Comparison of ENCODE assay signal across 12 cellular contexts in the genomic region with DNA sequence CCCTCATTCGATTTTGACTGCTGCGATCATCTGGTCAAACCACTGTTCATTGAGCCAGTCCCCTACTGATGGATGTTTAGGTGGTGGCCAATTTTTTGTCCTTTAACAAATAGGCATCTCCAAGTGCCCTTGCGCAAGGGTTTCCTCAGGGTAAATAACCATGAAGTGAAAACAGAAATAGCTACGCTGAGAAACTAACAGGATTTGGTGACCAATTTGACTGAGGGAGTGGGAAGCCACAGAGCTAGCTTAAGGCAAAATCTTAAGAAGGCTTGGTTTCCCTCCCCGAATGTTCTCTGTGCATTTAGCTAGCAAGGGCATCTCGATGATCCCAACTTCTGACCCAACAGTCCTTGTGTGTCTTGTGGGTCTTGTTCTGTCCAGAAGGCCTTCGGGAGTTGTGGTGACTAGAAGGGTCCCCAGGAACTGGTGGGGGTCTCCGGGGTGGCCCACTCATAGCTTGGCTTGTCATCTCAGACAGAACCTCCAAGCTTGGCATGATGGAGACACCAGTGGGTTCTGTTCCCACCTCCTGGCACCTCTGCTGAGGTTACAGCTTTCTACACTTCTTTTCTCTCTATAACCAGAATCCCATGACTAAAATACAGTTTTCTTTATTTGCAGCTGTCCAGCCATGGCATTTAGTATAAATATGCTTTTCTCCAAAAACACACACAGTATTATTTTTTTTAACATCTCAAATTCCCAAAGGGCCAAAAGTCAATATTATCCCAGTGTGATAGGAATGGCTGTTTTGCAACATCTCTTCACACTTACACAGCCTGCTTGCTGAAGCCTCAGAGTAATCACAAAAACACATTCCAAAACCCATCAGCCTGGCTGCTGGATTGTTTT.
DNase-seq lines count a peak whose midpoint lies in the region; ATAC-seq and TF ChIP-seq lines count a peak whose summit lies in the region.
"Had no signal": no experiment of that assay in that cellular context is flagged by ENCODE, and none has a peak within 500 bp of the region (broad histone marks: within the 10 kb centered on the region; RNA-seq: fewer than 3 reads in every experiment).

No MANE protein-coding gene starts in this region.

- H3K4me1 Mint-ChIP-seq in activated T-helper 1 cell treated with anti-CD3 and anti-CD28 coated beads, Interleukin-12 subunit alpha, Interleukin-12 subunit beta, Interleukin-2, Interleukin-4 antibody, amounts not matched to agents 30 ng/mL and 10 ng/mL and 1 ng/mL, durations not matched to agents 14 hours and 24 hours and 36 hours (ENCODE audit: low read depth), result peaks cover 62% of the 10 kb centered on the region
- H3K4me1 Mint-ChIP-seq in CD8-positive, alpha-beta memory T cell, result peaks cover 22 to 24% (median 22%) of the 10 kb centered on the region in 3 donors

- H3K9me3 ChIP-seq in heart left ventricle, result no peaks in the 10 kb centered on the region
- no peaks in the 10 kb centered on the region for H3K9me3 ChIP-seq in upper lobe of right lung
- H3K9me3 ChIP-seq in CD8-positive, alpha-beta memory T cell (ENCODE audit: low read length), result no peaks in the 10 kb centered on the region

- H3K27ac Mint-ChIP-seq in activated T-helper 1 cell treated with anti-CD3 and anti-CD28 coated beads, Interleukin-12 subunit alpha, Interleukin-12 subunit beta, Interleukin-2, Interleukin-4 antibody, amounts not matched to agents 30 ng/mL and 10 ng/mL and 1 ng/mL, durations not matched to agents 14 hours and 24 hours and 36 hours, result peak overlapping the region; percentile 50
- peak overlapping the region in 2 of 8 donors; percentile 19 to 21 for H3K27ac Mint-ChIP-seq in CD8-positive, alpha-beta memory T cell

- POLR2A ChIA-PET in CD8-positive, alpha-beta memory T cell (lab: Charles Lee), result no interaction called here

- no peaks in the 10 kb centered on the region for H3K9me3 Mint-ChIP-seq in activated T-helper 1 cell treated with anti-CD3 and anti-CD28 coated beads, Interleukin-12 subunit alpha, Interleukin-12 subunit beta, Interleukin-2, Interleukin-4 antibody, amounts not matched to agents 30 ng/mL and 10 ng/mL and 1 ng/mL, durations not matched to agents 14 hours and 24 hours and 36 hours
- H3K9me3 Mint-ChIP-seq in CD8-positive, alpha-beta memory T cell, result no peaks in the 10 kb centered on the region
- H3K9me3 Mint-ChIP-seq: neural crest cell had no signal

- ATAC-seq in Right ventricle myocardium inferior (peak; percentile 23), heart left ventricle (no peak), left ventricle myocardium superior (peak; percentile 6), upper lobe of right lung (no peak), GM21576 (IDR thresholded peaks at IDR 0.05; ENCODE audit: unreplicated experiment) (no peak)

- TF ChIP-seq CTCF in heart left ventricle (IDR thresholded peaks at IDR 0.05), result no peak
- TF ChIP-seq CTCF in upper lobe of right lung (IDR thresholded peaks at IDR 0.05), result no peak

- H3K4me3 ChIP-seq in heart left ventricle, result no peak overlapping the region
- H3K4me3 ChIP-seq in upper lobe of right lung, result no peak overlapping the region
- no peak overlapping the region for H3K4me3 ChIP-seq in CD8-positive, alpha-beta memory T cell (ENCODE audit: low read length)
- H3K4me3 ChIP-seq: hepatocyte had no signal

- H3K4me3 Mint-ChIP-seq in activated T-helper 1 cell treated with anti-CD3 and anti-CD28 coated beads, Interleukin-12 subunit alpha, Interleukin-12 subunit beta, Interleukin-2, Interleukin-4 antibody, amounts not matched to agents 30 ng/mL and 10 ng/mL and 1 ng/mL, durations not matched to agents 14 hours and 24 hours and 36 hours, result peak overlapping the region; percentile 48
- no peak overlapping the region for H3K4me3 Mint-ChIP-seq in CD8-positive, alpha-beta memory T cell
- H3K4me3 Mint-ChIP-seq: neural crest cell had no signal

- WGBS in heart left ventricle, 4 donors, result 88 to 90% (median 89%) methylated on average over 8 of the region's 8 CpGs

- H3K27me3 Mint-ChIP-seq in activated T-helper 1 cell treated with anti-CD3 and anti-CD28 coated beads, Interleukin-12 subunit alpha, Interleukin-12 subunit beta, Interleukin-2, Interleukin-4 antibody, amounts not matched to agents 30 ng/mL and 10 ng/mL and 1 ng/mL, durations not matched to agents 14 hours and 24 hours and 36 hours (ENCODE audit: insufficient read depth), result no peaks in the 10 kb centered on the region
- no peaks in the 10 kb centered on the region for H3K27me3 Mint-ChIP-seq in CD8-positive, alpha-beta memory T cell

- TF ChIP-seq POLR2A in heart left ventricle (IDR thresholded peaks at IDR 0.05), result no peak

- intact Hi-C loops in Right ventricle myocardium inferior (cut with DNase I), result loop anchor here (5.0 kb wide), 2 partner anchors 37 to 107 kb away; no protein-coding TSS in a partner anchor
- intact Hi-C loops in heart left ventricle (cut with DNase I), result loop anchor here in 1 of 10 donors (10.0 kb wide), 1 partner anchor 116 kb away; a partner anchor contains a TSS
- intact Hi-C loops in activated T-helper 1 cell treated with anti-CD3 and anti-CD28 coated beads, Interleukin-12 subunit alpha, Interleukin-12 subunit beta, Interleukin-2, Interleukin-4 antibody, amounts not matched to agents 30 ng/mL and 10 ng/mL and 1 ng/mL, durations not matched to agents 14 hours and 24 hours and 36 hours (cut with micrococcal nuclease), result loop anchor here (2.0 kb wide), 1 partner anchor 14 kb away; no protein-coding TSS in a partner anchor
- intact Hi-C loops in left ventricle myocardium superior (cut with micrococcal nuclease), result no loop called here
- intact Hi-C loops in upper lobe of right lung (cut with DNase I), result no loop called here

- DNase-seq in Right ventricle myocardium inferior (ENCODE audit: missing footprints) (peak; percentile 44), heart left ventricle (no peak), left ventricle myocardium superior (no peak), upper lobe of right lung (no peak), NCI-H187 treated with DMSO at 0.1 percent for 48 hours (lab: John Stamatoyannopoulos, UW) (no peak)
- no peak for DNase-seq in activated T-helper 1 cell treated with anti-CD3 and anti-CD28 coated beads, Interleukin-12 subunit alpha, Interleukin-12 subunit beta, Interleukin-2, Interleukin-4 antibody, amounts not matched to agents 30 ng/mL and 10 ng/mL and 1 ng/mL, durations not matched to agents 14 hours and 24 hours and 36 hours (ENCODE audit: low spot score)
- DNase-seq in CD8-positive, alpha-beta memory T cell, result no peak
- DNase-seq: C1 segment of cervical spinal cord, MM.1S had no signal

- peaks cover 22% of the 10 kb centered on the region for H3K36me3 Mint-ChIP-seq in activated T-helper 1 cell treated with anti-CD3 and anti-CD28 coated beads, Interleukin-12 subunit alpha, Interleukin-12 subunit beta, Interleukin-2, Interleukin-4 antibody, amounts not matched to agents 30 ng/mL and 10 ng/mL and 1 ng/mL, durations not matched to agents 14 hours and 24 hours and 36 hours (ENCODE audit: low read depth)
- H3K36me3 Mint-ChIP-seq in CD8-positive, alpha-beta memory T cell, result peaks cover 0 to 27% (median 6%) of the 10 kb centered on the region in 3 donors

- no peaks in the 10 kb centered on the region for H3K27me3 ChIP-seq in heart left ventricle
- no peaks in the 10 kb centered on the region for H3K27me3 ChIP-seq in upper lobe of right lung
- no peaks in the 10 kb centered on the region for H3K27me3 ChIP-seq in CD8-positive, alpha-beta memory T cell (ENCODE audit: insufficient read depth, low read length, poor library complexity, severe bottlenecking)
- H3K27me3 ChIP-seq: hepatocyte had no signal

- CTCF ChIA-PET in CD8-positive, alpha-beta memory T cell (lab: Charles Lee), result interaction anchor here (0.8 to 1.1 kb wide), 2 partner anchors 10 to 116 kb away, joined by 3 read pairs; no protein-coding TSS in a partner anchor

- peaks cover 3 to 84% (median 53%) of the 10 kb centered on the region in 12 donors for H3K4me1 ChIP-seq in heart left ventricle
- H3K4me1 ChIP-seq in upper lobe of right lung, result peaks cover 38% of the 10 kb centered on the region
- H3K4me1 ChIP-seq in CD8-positive, alpha-beta memory T cell (ENCODE audit: insufficient read depth, low read length), result peaks cover 28% of the 10 kb centered on the region

- H3K27ac ChIP-seq in heart left ventricle, result peak overlapping the region in 2 of 12 donors; percentile 30 to 38
- peak overlapping the region; percentile 21 for H3K27ac ChIP-seq in upper lobe of right lung
- no peak overlapping the region for H3K27ac ChIP-seq in CD8-positive, alpha-beta memory T cell (ENCODE audit: low read depth, low read length)
- H3K27ac ChIP-seq: hepatocyte had no signal

- H3K36me3 ChIP-seq in heart left ventricle (no peaks in the 10 kb centered on the region), upper lobe of right lung (no peaks in the 10 kb centered on the region)
- H3K36me3 ChIP-seq in CD8-positive, alpha-beta memory T cell (ENCODE audit: insufficient read depth, low read length), result no peaks in the 10 kb centered on the region

Comparison
In these comparisons a context has a peak if more than half of its experiments do, and no peak if none do; other contexts are left out.
1. ATAC-seq: peak in Right ventricle myocardium inferior (single experiment) and left ventricle myocardium superior (single experiment); none in heart left ventricle (0 of 4), upper lobe of right lung (single experiment) and GM21576 (single experiment).
2. intact Hi-C loops: an anchor here in Right ventricle myocardium inferior (5.0 kb wide) and activated T-helper 1 cell treated with anti-CD3 and anti-CD28 coated beads, Interleukin-12 subunit alpha, Interleukin-12 subunit beta, Interleukin-2, Interleukin-4 antibody, amounts not matched to agents 30 ng/mL and 10 ng/mL and 1 ng/mL, durations not matched to agents 14 hours and 24 hours and 36 hours (2.0 kb wide); none called in left ventricle myocardium superior and upper lobe of right lung.